Comparison of ENCODE assay signal across 9 cellular contexts in genomic region chr16:49890876-49891275, GRCh38. TPM values are rescaled to one million over a fixed set of nuclear protein-coding genes. Genes with fewer than 3 reads are reported as not detected.
DNase-seq lines count a peak whose midpoint lies in the region; ATAC-seq and TF ChIP-seq lines count a peak whose summit lies in the region.
"Had no signal": no experiment of that assay in that cellular context is flagged by ENCODE, and none has a peak within 500 bp of the region (broad histone marks: within the 10 kb centered on the region; RNA-seq: fewer than 3 reads in every experiment).

No MANE protein-coding gene starts in this region.

- DNase-seq in MM.1S (no peak), cardiac fibroblast (ENCODE audit: low read depth in 2 of 2) (peak; percentile 18 to 19), psoas muscle (no peak), prostate gland (ENCODE audit: low spot score) (no peak), NCI-H2171 treated with DMSO at 0.1 percent for 48 hours (lab: John Stamatoyannopoulos, UW) (no peak)

- peaks cover 4% of the 10 kb centered on the region for H3K9me3 Mint-ChIP-seq in stimulated activated memory B cell treated with anti-CD40 and anti-IgM and Interleukin-4, amounts not matched to agents 10 μg/mL and 1 μg/mL and 100 μg/mL, for 72 hours

- TF ChIP-seq CTCF in GM12872 (IDR thresholded peaks at IDR 0.05; ENCODE audit: insufficient read depth, low read depth, low read length) (peak; percentile 49), MM.1S (IDR thresholded peaks at IDR 0.05; ENCODE audit: low read length) (peak; percentile 27), cardiac fibroblast (IDR thresholded peaks at IDR 0.05; ENCODE audit: low read depth, low read length) (peak; percentile 29), psoas muscle (IDR thresholded peaks at IDR 0.05) (peak; percentile 8), prostate gland (IDR thresholded peaks at IDR 0.05) (no peak)

- no peaks in the 10 kb centered on the region for H3K4me1 ChIP-seq in MM.1S (ENCODE audit: low read length)
- no peaks in the 10 kb centered on the region for H3K4me1 ChIP-seq in psoas muscle
- H3K4me1 ChIP-seq in prostate gland (replicated peaks), result no peaks in the 10 kb centered on the region

- H3K9me2 ChIP-seq in MM.1S (replicated peaks; ENCODE audit: insufficient read depth, low read length), result no peaks in the 10 kb centered on the region

- no peaks in the 10 kb centered on the region for H3K36me3 ChIP-seq in MM.1S (replicated peaks; ENCODE audit: insufficient read depth, low read length)
- no peaks in the 10 kb centered on the region for H3K36me3 ChIP-seq in psoas muscle (ENCODE audit: insufficient read depth in 1 of 2, low read depth in 1 of 2)
- no peaks in the 10 kb centered on the region for H3K36me3 ChIP-seq in prostate gland

- H3K4me3 ChIP-seq in MM.1S (ENCODE audit: low read length) (no peak overlapping the region), cardiac fibroblast (replicated peaks in 1 of 2; ENCODE audit: low read depth in 2 of 2, low read length in 2 of 2) (no peak overlapping the region), psoas muscle (no peak overlapping the region), prostate gland (no peak overlapping the region)

- ATAC-seq in psoas muscle, result no peak
- no peak for ATAC-seq in stimulated activated memory B cell treated with anti-CD40 and anti-IgM and Interleukin-4, amounts not matched to agents 10 μg/mL and 1 μg/mL and 100 μg/mL, for 72 hours
- no peak for ATAC-seq in HG03342 (IDR thresholded peaks at IDR 0.05; ENCODE audit: unreplicated experiment)
- ATAC-seq: activated CD4-positive, CD25-positive, alpha-beta regulatory T cell treated with anti-CD3 and anti-CD28 coated beads, Interleukin-2, amount 50 U/mL, for 24 hours had no signal

- no peaks in the 10 kb centered on the region for H4K20me1 ChIP-seq in MM.1S (ENCODE audit: insufficient read depth, low read length)

- peaks cover 5% of the 10 kb centered on the region for H3K36me3 Mint-ChIP-seq in stimulated activated memory B cell treated with anti-CD40 and anti-IgM and Interleukin-4, amounts not matched to agents 10 μg/mL and 1 μg/mL and 100 μg/mL, for 72 hours

- no peaks in the 10 kb centered on the region for H3K27me3 ChIP-seq in MM.1S (replicated peaks; ENCODE audit: insufficient read depth, low read length)
- no peaks in the 10 kb centered on the region for H3K27me3 ChIP-seq in psoas muscle (ENCODE audit: insufficient read depth in 3 of 3, low read length in 2 of 3)
- H3K27me3 ChIP-seq in prostate gland (replicated peaks; ENCODE audit: insufficient read depth), result no peaks in the 10 kb centered on the region

- H2AFZ ChIP-seq in MM.1S (ENCODE audit: low read length), result no peak overlapping the region

- 48 to 52% (median 49%) methylated on average over 5 of the region's 5 CpGs for WGBS in psoas muscle, 3 donors
- WGBS in prostate gland, result 51% methylated on average over 5 of the region's 5 CpGs

- peaks cover 55% of the 10 kb centered on the region for H3K27me3 Mint-ChIP-seq in stimulated activated memory B cell treated with anti-CD40 and anti-IgM and Interleukin-4, amounts not matched to agents 10 μg/mL and 1 μg/mL and 100 μg/mL, for 72 hours

- no peaks in the 10 kb centered on the region for H3F3A ChIP-seq in MM.1S (ENCODE audit: insufficient read depth, low read length)

- H3K9me3 ChIP-seq in MM.1S (replicated peaks; ENCODE audit: insufficient read depth, low read length), result no peaks in the 10 kb centered on the region
- no peaks in the 10 kb centered on the region for H3K9me3 ChIP-seq in psoas muscle
- no peaks in the 10 kb centered on the region for H3K9me3 ChIP-seq in prostate gland

- H3K9ac ChIP-seq in MM.1S (ENCODE audit: low read length), result no peak overlapping the region

- TF ChIP-seq POLR2A in prostate gland (IDR thresholded peaks at IDR 0.05), result no peak

- H3K4me2 ChIP-seq in MM.1S (ENCODE audit: low read depth, low read length), result no peak overlapping the region

- no peak overlapping the region for H3K4me3 Mint-ChIP-seq in stimulated activated memory B cell treated with anti-CD40 and anti-IgM and Interleukin-4, amounts not matched to agents 10 μg/mL and 1 μg/mL and 100 μg/mL, for 72 hours

- H3K27ac ChIP-seq in MM.1S (ENCODE audit: low read length), result no peak overlapping the region
- H3K27ac ChIP-seq in psoas muscle, result no peak overlapping the region
- no peak overlapping the region for H3K27ac ChIP-seq in prostate gland

- intact Hi-C loops in psoas muscle (cut with DNase I), result no loop called here
- intact Hi-C loops in prostate gland (cut with DNase I), result no loop called here

- no peak overlapping the region for H3K27ac Mint-ChIP-seq in stimulated activated memory B cell treated with anti-CD40 and anti-IgM and Interleukin-4, amounts not matched to agents 10 μg/mL and 1 μg/mL and 100 μg/mL, for 72 hours

- no peaks in the 10 kb centered on the region for H3K4me1 Mint-ChIP-seq in stimulated activated memory B cell treated with anti-CD40 and anti-IgM and Interleukin-4, amounts not matched to agents 10 μg/mL and 1 μg/mL and 100 μg/mL, for 72 hours

- no peaks in the 10 kb centered on the region for H3K79me2 ChIP-seq in MM.1S (ENCODE audit: low read length)

RNA-seq across cellular contexts. Expression of gene ZNF423, which starts 35.0 kb away (rescaled TPM):
- total RNA-seq in psoas muscle, result 10 to 100 TPM; 14.4 to 30.7 (median 20.6) TPM
- 1 to 10 TPM; 2.3 to 5.4 (median 4.4) TPM for polyA plus RNA-seq in psoas muscle
- total RNA-seq in prostate gland, result 10 to 100 TPM in 1 of 2 donors, 1 to 10 TPM in 1; 6.1 to 22.7 TPM

Comparison
In these comparisons a context has a peak if more than half of its experiments do, and no peak if none do; other contexts are left out.
1. CTCF ChIP-seq: peak in GM12872 (single experiment), MM.1S (single experiment), cardiac fibroblast (single experiment) and psoas muscle (single experiment); none in prostate gland (0 of 4).
2. DNase-seq: peak in cardiac fibroblast (2 of 2); none in MM.1S (single experiment), psoas muscle (0 of 2), prostate gland (single experiment) and NCI-H2171 treated with DMSO at 0.1 percent for 48 hours (single experiment).